Comparison of ENCODE assay signal across 21 cellular contexts in the genomic region with DNA sequence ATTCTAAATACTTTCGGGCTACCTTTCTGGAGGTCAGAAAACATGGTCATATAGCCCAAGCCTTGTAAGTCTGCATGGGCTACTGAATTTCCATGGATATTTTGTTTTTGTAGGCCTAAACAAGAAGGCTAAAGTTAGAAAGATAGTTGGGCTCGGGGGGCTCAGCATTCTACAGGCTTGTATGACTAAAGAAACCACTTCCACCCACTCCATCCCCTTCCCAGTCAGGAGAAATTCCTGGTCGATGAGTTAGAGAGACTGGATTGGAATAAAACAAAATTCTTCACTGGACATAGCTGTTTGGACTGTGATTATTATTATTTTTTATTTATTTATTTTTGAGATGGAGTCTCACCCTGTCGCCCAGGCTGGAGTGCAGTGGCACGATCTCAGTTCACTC.
DNase-seq lines count a peak whose midpoint lies in the region; ATAC-seq, FAIRE-seq and TF ChIP-seq lines count a peak whose summit lies in the region.
"Had no signal": no experiment of that assay in that cellular context is flagged by ENCODE, and none has a peak within 500 bp of the region (broad histone marks: within the 10 kb centered on the region; RNA-seq: fewer than 3 reads in every experiment).

No MANE protein-coding gene starts in this region.

- H3K36me3 ChIP-seq in bronchial epithelial cell (ENCODE audit: control insufficient read depth, insufficient read depth, low read length) = no peaks in the 10 kb centered on the region
- H3K36me3 ChIP-seq in testis (ENCODE audit: low read depth, missing control alignments) = no peaks in the 10 kb centered on the region
- H3K36me3 ChIP-seq: cardiac muscle cell, esophagus squamous epithelium had no signal

- no peak overlapping the region for H3K4me3 Mint-ChIP-seq in HFFc6
- H3K4me3 Mint-ChIP-seq: memory B cell; nephron progenitor cell; stimulated activated naive B cell treated with anti-CD40 and anti-IgM and Interleukin-4, amounts not matched to agents 10 μg/mL and 1 μg/mL and 100 μg/mL, for 72 hours had no signal

- no peak for ATAC-seq in GM18867 (IDR thresholded peaks at IDR 0.05; ENCODE audit: unreplicated experiment)
- ATAC-seq: stimulated activated naive B cell treated with anti-CD40 and anti-IgM and Interleukin-4, amounts not matched to agents 10 μg/mL and 1 μg/mL and 100 μg/mL, for 72 hours had no signal

- peaks cover 23% of the 10 kb centered on the region for H3K4me1 ChIP-seq in testis

- H3K36me3 Mint-ChIP-seq in HFFc6 (ENCODE audit: low read depth) = no peaks in the 10 kb centered on the region
- H3K36me3 Mint-ChIP-seq: memory B cell; stimulated activated naive B cell treated with anti-CD40 and anti-IgM and Interleukin-4, amounts not matched to agents 10 μg/mL and 1 μg/mL and 100 μg/mL, for 72 hours; T-cell had no signal

- peak overlapping the region; percentile 73 for H3K27ac Mint-ChIP-seq in HFFc6
- H3K27ac Mint-ChIP-seq: stimulated activated naive B cell treated with anti-CD40 and anti-IgM and Interleukin-4, amounts not matched to agents 10 μg/mL and 1 μg/mL and 100 μg/mL, for 72 hours had no signal

- peaks cover 77% of the 10 kb centered on the region for H3K4me1 Mint-ChIP-seq in HFFc6 (ENCODE audit: low read depth)

- TF ChIP-seq CTCF in AG10803 (conservative IDR thresholded peaks at IDR 0.05; ENCODE audit: low read length) (no peak), HFFc6 (IDR thresholded peaks at IDR 0.05) (no peak), bronchial epithelial cell (IDR thresholded peaks at IDR 0.05; ENCODE audit: insufficient read depth, low read length, severe bottlenecking) (no peak), testis (IDR thresholded peaks at IDR 0.05) (no peak)

- no peaks in the 10 kb centered on the region for H3K9me3 Mint-ChIP-seq in HFFc6
- H3K9me3 Mint-ChIP-seq: activated naive CD8-positive, alpha-beta T cell treated with anti-CD3 and anti-CD28 coated beads, Interleukin-2, amount 10 ng/mL, durations not matched to agents 7 days and 5 days; activated T-cell treated with anti-CD3 and anti-CD28 coated beads, Interleukin-2, amount 50 U/mL, for 4 hours; memory B cell; nephron progenitor cell; T-cell had no signal

- H3K9me3 ChIP-seq in testis = no peaks in the 10 kb centered on the region
- H3K9me3 ChIP-seq: esophagus squamous epithelium had no signal

- intact Hi-C loops in testis (cut with DNase I; ENCODE audit: low total_unique reads) = no loop called here

- peaks cover 2% of the 10 kb centered on the region; the same call in 1 of the 2 replicates for H3K27me3 Mint-ChIP-seq in HFFc6 (ENCODE audit: insufficient read depth)
- H3K27me3 Mint-ChIP-seq: activated naive CD8-positive, alpha-beta T cell treated with anti-CD3 and anti-CD28 coated beads, Interleukin-2, amount 10 ng/mL, durations not matched to agents 7 days and 5 days; memory B cell; T-cell had no signal

- TF ChIP-seq POLR2A in testis (IDR thresholded peaks at IDR 0.05) = no peak

- H3K4me3 ChIP-seq in AG10803 (ENCODE audit: low read length) = no peak overlapping the region
- H3K4me3 ChIP-seq in bronchial epithelial cell (ENCODE audit: low read depth, low read length) = no peak overlapping the region
- H3K4me3 ChIP-seq in testis = no peak overlapping the region
- H3K4me3 ChIP-seq: cardiac muscle cell, esophagus squamous epithelium had no signal

- 83 to 89% methylated on average over 5 of the region's 5 CpGs for WGBS in testis, 2 donors

- DNase-seq in AG10803 (ENCODE audit: low read depth) = peak; percentile 48
- peak; percentile 28 for DNase-seq in HFFc6
- DNase-seq in bronchial epithelial cell (ENCODE audit: low read depth) = peak; percentile 29
- DNase-seq in myocyte (ENCODE audit: low read depth) = peak; percentile 67
- DNase-seq in cortex of kidney (lab: John Stamatoyannopoulos, UW) = no peak
- DNase-seq in effector CD4-positive, alpha-beta T cell = no peak
- no peak for DNase-seq in testis
- DNase-seq: activated T-cell treated with anti-CD3 and anti-CD28 coated beads, Interleukin-2, amount 50 U/mL, for 4 hours; esophagus squamous epithelium; islet precursor cell; NCI-H1105; NCI-H510A treated with DMSO at 0.1 percent for 48 hours; nephron progenitor cell; stimulated activated naive B cell treated with anti-CD40 and anti-IgM and Interleukin-4, amounts not matched to agents 10 μg/mL and 1 μg/mL and 100 μg/mL, for 72 hours; trophoblast cell had no signal

- no peak overlapping the region for H3K27ac ChIP-seq in testis
- H3K27ac ChIP-seq: cardiac muscle cell, esophagus squamous epithelium, HL-60 had no signal

- no peaks in the 10 kb centered on the region for H3K27me3 ChIP-seq in bronchial epithelial cell (ENCODE audit: control insufficient read depth, insufficient read depth, low read length)
- H3K27me3 ChIP-seq in testis = no peaks in the 10 kb centered on the region
- H3K27me3 ChIP-seq: cardiac muscle cell, esophagus squamous epithelium had no signal

- no peak for FAIRE-seq in bronchial epithelial cell (lab: Jason Lieb, UNC)

Comparison
In these comparisons a context has a peak if more than half of its experiments do, and no peak if none do; other contexts are left out.
1. DNase-seq: peak in AG10803 (single experiment), HFFc6 (single experiment), bronchial epithelial cell (single experiment) and myocyte (single experiment); none in cortex of kidney (single experiment), effector CD4-positive, alpha-beta T cell (single experiment) and testis (single experiment).